In the genomic region with DNA sequence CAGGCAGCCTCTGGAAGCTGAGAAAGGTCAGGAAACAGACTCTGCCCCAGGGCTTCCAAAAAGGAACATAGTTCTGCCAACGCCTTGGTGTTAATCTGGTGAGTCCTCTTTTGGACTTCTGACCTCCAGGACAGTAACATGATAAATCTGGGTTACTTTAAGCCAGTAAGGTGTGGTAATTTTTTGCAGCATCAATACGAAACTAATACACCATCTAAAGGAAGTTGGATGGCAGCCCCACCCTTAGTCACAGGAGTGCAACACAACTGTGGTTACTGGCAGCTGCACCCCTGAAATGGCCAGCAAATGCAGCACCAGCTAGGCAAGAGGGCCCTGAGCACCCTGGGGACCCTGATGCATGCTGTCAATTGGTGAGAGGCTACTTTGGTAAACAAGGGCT, we compare ENCODE assay signal across 13 cellular contexts. TPM values are rescaled to one million over a fixed set of nuclear protein-coding genes. Genes with fewer than 3 reads are reported as not detected.
A peak's percentile ranks its signal among the peaks of the same experiment; 100 is the strongest.
DNase-seq lines count a peak whose midpoint lies in the region; ATAC-seq and TF ChIP-seq lines count a peak whose summit lies in the region.
"Had no signal": no experiment of that assay in that cellular context is flagged by ENCODE, and none has a peak within 500 bp of the region (broad histone marks: within the 10 kb centered on the region; RNA-seq: fewer than 3 reads in every experiment).

No MANE protein-coding gene starts in this region.

- DNase-seq in SIG-M5 treated with dmso at 0.1 percent for 504 hours (lab: John Stamatoyannopoulos, UW; ENCODE audit: unreplicated experiment) = peak; percentile 12
- DNase-seq in SIG-M5 (lab: John Stamatoyannopoulos, UW) = no peak
- DNase-seq in activated CD8-positive, alpha-beta T cell treated with anti-CD3 and anti-CD28 coated beads for 36 hours = peak; percentile 40
- peak in 2 of 10 donors; percentile 8 to 17 for DNase-seq in naive thymus-derived CD8-positive, alpha-beta T cell
- no peak for DNase-seq in mesendoderm
- no peak for DNase-seq in activated CD4-positive, CD25-positive, alpha-beta regulatory T cell (lab: John Stamatoyannopoulos, UW)
- DNase-seq: amniotic stem cell; NCI-H187 treated with DMSO at 0.1 percent for 48 hours; NK-92 treated with Interleukin-12 subunit alpha and Interleukin-12 subunit beta, amount 100 ng/mL, for 24 hours; tibial artery had no signal

- intact Hi-C loops in activated CD8-positive, alpha-beta T cell treated with anti-CD3 and anti-CD28 coated beads for 36 hours (cut with micrococcal nuclease) = no loop called here

- no peak overlapping the region for H3K56ac ChIP-seq in mesendoderm (ENCODE audit: low read length)

- H3K9me3 Mint-ChIP-seq in activated CD8-positive, alpha-beta T cell treated with anti-CD3 and anti-CD28 coated beads for 36 hours = no peaks in the 10 kb centered on the region
- H3K9me3 Mint-ChIP-seq in naive thymus-derived CD8-positive, alpha-beta T cell = no peaks in the 10 kb centered on the region

- no peak overlapping the region for H3K18ac ChIP-seq in mesendoderm (ENCODE audit: low read length)

- H4K5ac ChIP-seq in mesendoderm (ENCODE audit: low read length) = no peak overlapping the region

- H2BK120ac ChIP-seq in mesendoderm (ENCODE audit: low read depth, low read length) = no peak overlapping the region

- H3K79me2 ChIP-seq in mesendoderm (ENCODE audit: control insufficient read depth, insufficient read depth, low read length) = no peaks in the 10 kb centered on the region

- H3K27ac ChIP-seq in mesendoderm (ENCODE audit: low read depth, low read length) = no peak overlapping the region
- H3K27ac ChIP-seq: tibial artery had no signal

- TF ChIP-seq CTCF in activated CD8-positive, alpha-beta T cell treated with anti-CD3 and anti-CD28 coated beads for 36 hours (IDR thresholded peaks at IDR 0.05) = no peak

- H3K27ac Mint-ChIP-seq in activated CD8-positive, alpha-beta T cell treated with anti-CD3 and anti-CD28 coated beads for 36 hours = no peak overlapping the region
- peak overlapping the region in 4 of 10 donors; percentile 61 to 74 (median 64) for H3K27ac Mint-ChIP-seq in naive thymus-derived CD8-positive, alpha-beta T cell

- no peak overlapping the region for H3K4ac ChIP-seq in mesendoderm (ENCODE audit: low read depth, low read length)

- no peak overlapping the region for H2BK5ac ChIP-seq in mesendoderm (ENCODE audit: low read length)

- peaks cover 15% of the 10 kb centered on the region for H3K4me1 Mint-ChIP-seq in activated CD8-positive, alpha-beta T cell treated with anti-CD3 and anti-CD28 coated beads for 36 hours (ENCODE audit: low read depth)
- H3K4me1 Mint-ChIP-seq in naive thymus-derived CD8-positive, alpha-beta T cell = peaks cover 6 to 28% (median 19%) of the 10 kb centered on the region in 4 donors
- H3K4me1 Mint-ChIP-seq: neural crest cell had no signal

- H3K9ac ChIP-seq in mesendoderm (ENCODE audit: low read length) = no peak overlapping the region

- no peak overlapping the region for H2BK15ac ChIP-seq in mesendoderm (replicated peaks; ENCODE audit: low read depth)

- no peaks in the 10 kb centered on the region for H3K27me3 Mint-ChIP-seq in activated CD8-positive, alpha-beta T cell treated with anti-CD3 and anti-CD28 coated beads for 36 hours
- H3K27me3 Mint-ChIP-seq in naive thymus-derived CD8-positive, alpha-beta T cell = no peaks in the 10 kb centered on the region

- no peak overlapping the region for H3K4me3 Mint-ChIP-seq in activated CD8-positive, alpha-beta T cell treated with anti-CD3 and anti-CD28 coated beads for 36 hours
- peak overlapping the region in 4 of 10 donors; percentile 22 to 53 (median 27) for H3K4me3 Mint-ChIP-seq in naive thymus-derived CD8-positive, alpha-beta T cell
- H3K4me3 Mint-ChIP-seq: neural crest cell had no signal

- H3K4me3 ChIP-seq in mesendoderm (ENCODE audit: low read length) = no peak overlapping the region
- H3K4me3 ChIP-seq: tibial artery had no signal

- H4K8ac ChIP-seq in mesendoderm (ENCODE audit: low read depth, low read length) = no peak overlapping the region

- CTCF ChIA-PET in activated CD8-positive, alpha-beta T cell treated with anti-CD3 and anti-CD28 coated beads for 36 hours (lab: Charles Lee) = interaction anchor here (1.4 to 4.3 kb wide), 3 partner anchors 8 to 19 kb away, joined by 3 to 20 read pairs (median 4); no protein-coding TSS in a partner anchor

- H3K36me3 ChIP-seq in mesendoderm (ENCODE audit: control insufficient read depth, insufficient read depth, low read length) = no peaks in the 10 kb centered on the region
- H3K36me3 ChIP-seq: tibial artery had no signal

- POLR2A ChIA-PET in activated CD8-positive, alpha-beta T cell treated with anti-CD3 and anti-CD28 coated beads for 36 hours (lab: Charles Lee) = interaction anchor here (0.6 to 1.7 kb wide), 2 partner anchors 25 to 62 kb away, joined by 3 to 4 read pairs; a partner anchor contains a TSS
- POLR2A ChIA-PET in naive thymus-derived CD8-positive, alpha-beta T cell (lab: Charles Lee) = interaction anchor here (1.6 kb wide), 1 partner anchor 19 kb away, joined by 4 read pairs; no protein-coding TSS in a partner anchor

- H3K79me1 ChIP-seq in mesendoderm (ENCODE audit: low read length) = no peaks in the 10 kb centered on the region

- H3K36me3 Mint-ChIP-seq in activated CD8-positive, alpha-beta T cell treated with anti-CD3 and anti-CD28 coated beads for 36 hours (ENCODE audit: low read depth) = no peaks in the 10 kb centered on the region
- no peaks in the 10 kb centered on the region for H3K36me3 Mint-ChIP-seq in naive thymus-derived CD8-positive, alpha-beta T cell

- ATAC-seq in HG03025 (IDR thresholded peaks at IDR 0.05; ENCODE audit: low FRiP score, unreplicated experiment) = peak; percentile 71
- ATAC-seq in activated CD8-positive, alpha-beta T cell treated with anti-CD3 and anti-CD28 coated beads for 36 hours = peak; percentile 75
- peak; percentile 44 to 66 for ATAC-seq in naive thymus-derived CD8-positive, alpha-beta T cell
- ATAC-seq in HG03520 (IDR thresholded peaks at IDR 0.05; ENCODE audit: unreplicated experiment) = no peak

- no peak overlapping the region for H3K23ac ChIP-seq in mesendoderm (ENCODE audit: low read length)

- no peak overlapping the region for H3K4me2 ChIP-seq in mesendoderm (ENCODE audit: low read length)

- WGBS in mesendoderm (ENCODE audit: extremely low coverage, insufficient coverage, low lambda C conversion rate) = no CpG with 5 or more reads among the region's 2 CpGs

- no peaks in the 10 kb centered on the region for H3K27me3 ChIP-seq in mesendoderm (ENCODE audit: insufficient read depth, low read length, poor library complexity)
- H3K27me3 ChIP-seq: tibial artery had no signal

- no peak overlapping the region for H2AK5ac ChIP-seq in mesendoderm (ENCODE audit: low read length)

- H3K4me1 ChIP-seq in mesendoderm (ENCODE audit: control insufficient read depth, low read depth, low read length) = peaks cover 5% of the 10 kb centered on the region
- H3K4me1 ChIP-seq: tibial artery had no signal

RNA-seq across cellular contexts. Expression of a gene that starts 25.8 kb away (rescaled TPM):
- total RNA-seq in activated CD8-positive, alpha-beta T cell treated with anti-CD3 and anti-CD28 coated beads for 36 hours = not detected
- total RNA-seq in naive thymus-derived CD8-positive, alpha-beta T cell = not detected
- not detected for polyA plus RNA-seq in naive thymus-derived CD8-positive, alpha-beta T cell
- polyA plus RNA-seq in mesendoderm (2013, experiment 1 of 2) = 0.08 TPM
- polyA plus RNA-seq in mesendoderm (2013, experiment 2 of 2) = 0.08 TPM

RNA-seq across cellular contexts. Expression of a gene that starts 53.0 kb away (rescaled TPM):
- 10 to 100 TPM; 48.7 to 53.2 TPM for total RNA-seq in activated CD8-positive, alpha-beta T cell treated with anti-CD3 and anti-CD28 coated beads for 36 hours
- 100 to 1,000 TPM; 108 to 114 TPM for total RNA-seq in naive thymus-derived CD8-positive, alpha-beta T cell
- 10 to 100 TPM; 36.6 to 41.6 (median 39.0) TPM for polyA plus RNA-seq in naive thymus-derived CD8-positive, alpha-beta T cell
- 11.3 TPM for polyA plus RNA-seq in mesendoderm (2013, experiment 1 of 2)
- 11.5 TPM for polyA plus RNA-seq in mesendoderm (2013, experiment 2 of 2)

Comparison
In these comparisons a context has a peak if more than half of its experiments do, and no peak if none do; other contexts are left out.
1. DNase-seq: peak in SIG-M5 treated with dmso at 0.1 percent for 504 hours (single experiment) and activated CD8-positive, alpha-beta T cell treated with anti-CD3 and anti-CD28 coated beads for 36 hours (single experiment); none in SIG-M5 (single experiment), mesendoderm (single experiment) and activated CD4-positive, CD25-positive, alpha-beta regulatory T cell (0 of 4).